8 cellular contexts compared by ENCODE assay signal in the genomic region with DNA sequence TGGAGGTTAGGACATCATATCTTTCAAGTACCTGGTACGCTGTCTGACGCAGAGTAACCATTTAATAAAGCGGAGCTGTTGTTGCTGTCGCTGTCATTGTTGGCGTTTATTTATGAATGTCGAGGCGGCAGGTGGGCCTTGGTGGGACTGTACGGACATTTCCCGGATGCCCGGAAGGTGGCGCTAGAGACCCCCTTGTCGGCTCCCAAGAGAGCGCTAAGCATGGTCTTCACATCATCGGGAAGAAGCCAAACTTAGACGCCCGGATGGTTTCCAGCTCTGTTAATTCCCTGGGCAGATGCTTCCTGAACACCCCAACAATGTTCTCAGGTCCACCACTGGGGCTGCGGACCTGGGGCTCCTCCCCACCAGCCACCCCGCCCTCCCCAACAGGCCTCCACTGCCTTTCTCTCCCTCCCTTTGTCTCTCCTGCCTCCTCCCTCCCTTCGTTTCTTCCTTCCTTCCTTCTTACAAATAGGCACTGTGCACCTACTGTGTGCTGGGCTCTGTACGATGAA. TPM values are rescaled to one million over a fixed set of nuclear protein-coding genes. Genes with fewer than 3 reads are reported as not detected.
DNase-seq lines count a peak whose midpoint lies in the region; ATAC-seq and TF ChIP-seq lines count a peak whose summit lies in the region.

No MANE protein-coding gene starts in this region.

- no peak for TF ChIP-seq POLR2A in thyroid gland (IDR thresholded peaks at IDR 0.05)

- H3K4me1 Mint-ChIP-seq in activated naive CD4-positive, alpha-beta T cell treated with anti-CD3 and anti-CD28 coated beads for 36 hours (ENCODE audit: low read depth): peaks cover 4% of the 10 kb centered on the region

- H3K79me2 ChIP-seq in parathyroid adenoma: no peaks in the 10 kb centered on the region

- H3K27ac Mint-ChIP-seq in activated naive CD4-positive, alpha-beta T cell treated with anti-CD3 and anti-CD28 coated beads for 36 hours: no peak overlapping the region

- H3K4me2 ChIP-seq in parathyroid adenoma (ENCODE audit: low read length): peak overlapping the region; percentile 23

- H3K9ac ChIP-seq in parathyroid adenoma: no peak overlapping the region

- 7 to 9% methylated on average over 18 to 20 of the region's 20 CpGs for WGBS in thyroid gland, 2 donors

- H3K4me3 ChIP-seq in parathyroid adenoma (ENCODE audit: low read depth, low read length) (no peak overlapping the region), thyroid gland (replicated peaks in 1 of 3) (no peak overlapping the region)

- intact Hi-C loops in activated naive CD4-positive, alpha-beta T cell treated with anti-CD3 and anti-CD28 coated beads for 36 hours (cut with micrococcal nuclease): loop anchor here (1.0 to 2.0 kb wide), 3 partner anchors 55 to 194 kb away; no protein-coding TSS in a partner anchor
- intact Hi-C loops in thyroid gland (cut with DNase I): no loop called here

- peak overlapping the region; percentile 52 for H3K27ac ChIP-seq in parathyroid adenoma
- peak overlapping the region in 2 of 3 donors; percentile 66 to 75 for H3K27ac ChIP-seq in thyroid gland

- DNase-seq in LHCN-M2 (ENCODE audit: low read depth) (peak; percentile 81), SK-N-DZ (ENCODE audit: low spot score) (peak; percentile 80), glomerular visceral epithelial cell (ENCODE audit: extremely low spot score) (peak; percentile 87), thyroid gland (peak; percentile 80 to 87)
- peak; percentile 87 for DNase-seq in activated naive CD4-positive, alpha-beta T cell treated with anti-CD3 and anti-CD28 coated beads for 36 hours

- H2AFZ ChIP-seq in parathyroid adenoma: peak overlapping the region; percentile 65

- H3K36me3 ChIP-seq in parathyroid adenoma (ENCODE audit: control insufficient read depth, insufficient read depth, low read length) (no peaks in the 10 kb centered on the region), thyroid gland (no peaks in the 10 kb centered on the region)

- ATAC-seq in GM21360 (IDR thresholded peaks at IDR 0.05; ENCODE audit: unreplicated experiment): no peak

- CTCF ChIA-PET in activated naive CD4-positive, alpha-beta T cell treated with anti-CD3 and anti-CD28 coated beads for 36 hours (lab: Charles Lee): interaction anchor here (0.6 to 2.0 kb wide), 22 partner anchors 10 to 440 kb away, joined by 3 to 40 read pairs (median 4); partner anchors contain the start of gene DUSP1

- H3K27me3 ChIP-seq in parathyroid adenoma (ENCODE audit: control insufficient read depth, insufficient read depth, low read length) (no peaks in the 10 kb centered on the region), thyroid gland (no peaks in the 10 kb centered on the region)

- no peaks in the 10 kb centered on the region for H3K9me3 Mint-ChIP-seq in activated naive CD4-positive, alpha-beta T cell treated with anti-CD3 and anti-CD28 coated beads for 36 hours

- no peak overlapping the region for H3K4me3 Mint-ChIP-seq in activated naive CD4-positive, alpha-beta T cell treated with anti-CD3 and anti-CD28 coated beads for 36 hours

- H3K9me3 ChIP-seq in parathyroid adenoma (ENCODE audit: control insufficient read depth, low read length): no peaks in the 10 kb centered on the region
- H3K9me3 ChIP-seq in thyroid gland: no peaks in the 10 kb centered on the region

- H3K36me3 Mint-ChIP-seq in activated naive CD4-positive, alpha-beta T cell treated with anti-CD3 and anti-CD28 coated beads for 36 hours (ENCODE audit: low read depth): no peaks in the 10 kb centered on the region

- H3K27me3 Mint-ChIP-seq in activated naive CD4-positive, alpha-beta T cell treated with anti-CD3 and anti-CD28 coated beads for 36 hours (ENCODE audit: low read depth): no peaks in the 10 kb centered on the region

- H3K4me1 ChIP-seq in parathyroid adenoma (peaks cover 5% of the 10 kb centered on the region), thyroid gland (peaks cover 15 to 59% of the 10 kb centered on the region in 2 donors)

- TF ChIP-seq CTCF in GM12872 (IDR thresholded peaks at IDR 0.05; ENCODE audit: insufficient read depth, low read depth, low read length) (peak; percentile 89), parathyroid adenoma (IDR thresholded peaks at IDR 0.05) (peak; percentile 94), thyroid gland (IDR thresholded peaks at IDR 0.05) (peak; percentile 72 to 93 (median 89))

RNA-seq across cellular contexts. Expression of gene DUSP1, which starts 54.1 kb away (rescaled TPM):
- total RNA-seq in LHCN-M2 (2014; rRNA removed) (87.6 and 101 TPM in 2 replicates), thyroid gland (1,000 to 10,000 TPM in 1 of 4 donors, 100 to 1,000 TPM in 3; 613 to 1,025 (median 690) TPM)
- 74.1 TPM for polyA plus RNA-seq in LHCN-M2 (2012)
- 22.7 and 24.2 TPM in 2 replicates for polyA plus RNA-seq in SK-N-DZ (2014; cell fraction: cytosol; rRNA removed)
- 28.9 and 31.9 TPM in 2 replicates for polyA plus RNA-seq in SK-N-DZ (2014; cell fraction: nucleus; rRNA removed)
- 1 to 10 TPM; 7.0 to 7.3 TPM for total RNA-seq in activated naive CD4-positive, alpha-beta T cell treated with anti-CD3 and anti-CD28 coated beads for 36 hours

Comparison
In these comparisons a context has a peak if more than half of its experiments do, and no peak if none do; other contexts are left out.
1. RNA of gene DUSP1, which starts 54.1 kb away (total RNA-seq): 613 to 1,025 TPM in thyroid gland and 87.6 to 101 TPM in LHCN-M2; 7.0 to 7.3 TPM in activated naive CD4-positive, alpha-beta T cell treated with anti-CD3 and anti-CD28 coated beads for 36 hours; every median in the first group is over 10 times any median in the second.
2. Peak in every context shown above with its lines, with median percentiles within 50 percentile points of each other: CTCF ChIP-seq and DNase-seq.